ENCODE assay signal across 8 cellular contexts in genomic region chr22:35313311-35314121, GRCh38. TPM values are rescaled to one million over a fixed set of nuclear protein-coding genes. Genes with fewer than 3 reads are reported as not detected.
A peak's percentile ranks its signal among the peaks of the same experiment; 100 is the strongest.
DNase-seq lines count a peak whose midpoint lies in the region; ATAC-seq and TF ChIP-seq lines count a peak whose summit lies in the region.

No MANE protein-coding gene starts in this region.

- ATAC-seq in lower lobe of right lung (peak in 1 of 2 donors; percentile 28), GM19351 (IDR thresholded peaks at IDR 0.05; ENCODE audit: unreplicated experiment) (no peak)

- H3K4me1 Mint-ChIP-seq in brain: peaks cover 43% of the 10 kb centered on the region

- peaks cover 51% of the 10 kb centered on the region for H3K4me1 ChIP-seq in lower lobe of right lung

- H3K9me3 ChIP-seq in lower lobe of right lung: no peaks in the 10 kb centered on the region

- no peak for TF ChIP-seq CTCF in brain (conservative IDR thresholded peaks at IDR 0.05)
- no peak for TF ChIP-seq CTCF in lower lobe of right lung (IDR thresholded peaks at IDR 0.05)
- TF ChIP-seq CTCF in GM10248 (IDR thresholded peaks at IDR 0.05; ENCODE audit: control extremely low read depth, extremely low read depth, low read depth, missing control alignments): no peak

- peaks cover 7% of the 10 kb centered on the region for H3K36me3 Mint-ChIP-seq in brain

- intact Hi-C loops in lower lobe of right lung (cut with DNase I): no loop called here

- POLR2A ChIA-PET in GM10248 (lab: Yijun Ruan, JAX): interaction anchor here (0.5 kb wide), 1 partner anchor 10 kb away, joined by 3 read pairs; no protein-coding TSS in a partner anchor

- H3K27me3 ChIP-seq in lower lobe of right lung (ENCODE audit: low read depth): no peaks in the 10 kb centered on the region

- H3K4me3 Mint-ChIP-seq in brain: peak overlapping the region in 1 of 5 experiments; percentile 39

- H3K36me3 ChIP-seq in lower lobe of right lung: peaks cover 41% of the 10 kb centered on the region

- H3K4me3 ChIP-seq in lower lobe of right lung: no peak overlapping the region

- no peaks in the 10 kb centered on the region for H3K27me3 Mint-ChIP-seq in brain

- peak overlapping the region; percentile 26 for H3K27ac ChIP-seq in lower lobe of right lung

- no peaks in the 10 kb centered on the region for H3K9me3 Mint-ChIP-seq in brain

- H3K27ac Mint-ChIP-seq in brain: peak overlapping the region; percentile 12 to 85 (median 66)

- DNase-seq in ELR (ENCODE audit: low read depth): peak; percentile 95
- DNase-seq in NCI-H2196 (lab: John Stamatoyannopoulos, UW; ENCODE audit: unreplicated experiment): peak; percentile 38
- no peak for DNase-seq in lower lobe of right lung
- no peak for DNase-seq in cerebellar cortex (ENCODE audit: low spot score)
- DNase-seq in GM10248 (ENCODE audit: extremely low spot score): no peak
- no peak for DNase-seq in NCI-H345 (lab: John Stamatoyannopoulos, UW)

- CTCF ChIA-PET in GM10248 (lab: Yijun Ruan, JAX): interaction anchor here (0.9 to 1.7 kb wide), 2 partner anchors 17 to 33 kb away, joined by 3 read pairs; no protein-coding TSS in a partner anchor

RNA-seq across cellular contexts. Expression of gene TOM1, which starts 13.8 kb away (rescaled TPM):
- 40.3 TPM for polyA plus RNA-seq in brain (ENCODE audit: insufficient read depth, low read depth, low replicate concordance)
- total RNA-seq in lower lobe of right lung: 70.3 TPM

RNA-seq across cellular contexts. Expression of gene HMGXB4, which starts 56.2 kb away (rescaled TPM):
- polyA plus RNA-seq in brain (ENCODE audit: insufficient read depth, low read depth, low replicate concordance): 9.7 TPM
- 15.6 TPM for total RNA-seq in lower lobe of right lung

Comparison
In these comparisons a context has a peak if more than half of its experiments do, and no peak if none do; other contexts are left out.
1. DNase-seq: peak in ELR (single experiment) and NCI-H2196 (single experiment); none in lower lobe of right lung (single experiment), cerebellar cortex (single experiment), GM10248 (single experiment) and NCI-H345 (single experiment).